1 cellular context compared by ENCODE assay signal in the genomic region with DNA sequence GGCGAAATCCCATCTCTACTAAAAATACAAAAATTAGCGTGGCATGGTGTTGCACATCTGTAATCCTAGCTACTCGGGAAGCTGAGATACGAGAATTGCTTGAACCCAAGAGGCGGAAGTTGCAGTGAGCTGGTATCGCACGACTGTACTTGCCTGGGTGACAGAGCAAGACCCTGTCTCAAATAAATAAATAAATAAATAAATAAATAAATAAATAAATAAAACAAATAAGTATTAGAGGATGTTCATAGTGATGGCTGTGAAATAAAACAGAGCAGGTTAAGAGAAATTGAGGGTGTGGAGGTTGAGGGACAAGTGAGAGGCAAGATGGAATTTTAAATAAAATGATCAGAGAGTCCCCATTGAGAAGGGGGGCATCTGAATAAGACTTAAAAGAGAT.
A peak's percentile ranks its signal among the peaks of the same experiment; 100 is the strongest.
TF ChIP-seq lines count a peak whose summit lies in the region.

No MANE protein-coding gene starts in this region.

TF ChIP-seq in HEK293, 187 proteins besides CTCF, POLR2A, EP300 and RAD21 (continued from another document):
- TF ChIP-seq ZBTB49 (tag by site-specific recombination; IDR thresholded peaks at IDR 0.05; ENCODE audit: low read depth), result no peak
- no peak for TF ChIP-seq ZNF138 (tag by site-specific recombination; IDR thresholded peaks at IDR 0.05; ENCODE audit: borderline replicate concordance)
- no peak for TF ChIP-seq ZBTB20 (tag by site-specific recombination; IDR thresholded peaks at IDR 0.05)
- TF ChIP-seq ZNF645 (tag by site-specific recombination; IDR thresholded peaks at IDR 0.05), result no peak
- no peak for TF ChIP-seq SETDB1 (IDR thresholded peaks at IDR 0.05; ENCODE audit: insufficient read length, low read length)
- no peak for TF ChIP-seq ZNF791 (tag by site-specific recombination; IDR thresholded peaks at IDR 0.05)
- TF ChIP-seq, protein P1, sequence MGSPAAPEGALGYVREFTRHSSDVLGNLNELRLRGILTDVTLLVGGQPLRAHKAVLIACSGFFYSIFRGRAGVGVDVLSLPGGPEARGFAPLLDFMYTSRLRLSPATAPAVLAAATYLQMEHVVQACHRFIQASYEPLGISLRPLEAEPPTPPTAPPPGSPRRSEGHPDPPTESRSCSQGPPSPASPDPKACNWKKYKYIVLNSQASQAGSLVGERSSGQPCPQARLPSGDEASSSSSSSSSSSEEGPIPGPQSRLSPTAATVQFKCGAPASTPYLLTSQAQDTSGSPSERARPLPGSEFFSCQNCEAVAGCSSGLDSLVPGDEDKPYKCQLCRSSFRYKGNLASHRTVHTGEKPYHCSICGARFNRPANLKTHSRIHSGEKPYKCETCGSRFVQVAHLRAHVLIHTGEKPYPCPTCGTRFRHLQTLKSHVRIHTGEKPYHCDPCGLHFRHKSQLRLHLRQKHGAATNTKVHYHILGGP (tag by site-specific recombination; IDR thresholded peaks at IDR 0.05), result no peak
- TF ChIP-seq ZNF692 (tag by site-specific recombination; IDR thresholded peaks at IDR 0.05), result no peak
- 0 out of 2 replicates have a peak, but pooled peaks have one; percentile 38 for TF ChIP-seq ZNF704 (tag by site-specific recombination; IDR thresholded peaks at IDR 0.05)
- no peak for TF ChIP-seq BCL11B (tag by site-specific recombination; IDR thresholded peaks at IDR 0.05; ENCODE audit: low read depth)
- peak; percentile 67 for TF ChIP-seq ZBTB11 (tag by site-specific recombination; conservative IDR thresholded peaks at IDR 0.05; ENCODE audit: low read depth)
- TF ChIP-seq ZNF202 (tag by site-specific recombination; IDR thresholded peaks at IDR 0.05; ENCODE audit: borderline replicate concordance), result peak; percentile 55; the same call in 1 of the 2 replicates
- no peak for TF ChIP-seq ZIC2 (tag by site-specific recombination; IDR thresholded peaks at IDR 0.05)
- TF ChIP-seq ZNF560 (tag by site-specific recombination; IDR thresholded peaks at IDR 0.05; ENCODE audit: borderline replicate concordance), result peak; percentile 75; the same call in 1 of the 2 replicates
- no peak for TF ChIP-seq ZFP41 (tag by site-specific recombination; IDR thresholded peaks at IDR 0.05; ENCODE audit: borderline replicate concordance)
- TF ChIP-seq MYNN (tag by site-specific recombination; IDR thresholded peaks at IDR 0.05; ENCODE audit: borderline replicate concordance), result no peak
- TF ChIP-seq ZNF621 (tag by site-specific recombination; IDR thresholded peaks at IDR 0.05), result no peak
